Comparison of ENCODE assay signal across 8 cellular contexts in genomic region chr3:161305095-161305991, GRCh38.
A peak's percentile ranks its signal among the peaks of the same experiment; 100 is the strongest.
DNase-seq lines count a peak whose midpoint lies in the region; TF ChIP-seq lines count a peak whose summit lies in the region.

No MANE protein-coding gene starts in this region.

- H3K27me3 ChIP-seq in esophagus squamous epithelium (no peaks in the 10 kb centered on the region), suprapubic skin (no peaks in the 10 kb centered on the region)

- TF ChIP-seq CTCF in 22Rv1 (IDR thresholded peaks at IDR 0.05) (peak; percentile 86), GM10266 (IDR thresholded peaks at IDR 0.05; ENCODE audit: control insufficient read depth, insufficient read depth, low read depth, missing control alignments) (peak; percentile 45), esophagus squamous epithelium (IDR thresholded peaks at IDR 0.05) (peak; percentile 26 to 77 (median 58)), suprapubic skin (IDR thresholded peaks at IDR 0.05) (peak; percentile 23 to 56)

- TF ChIP-seq EP300 in suprapubic skin (IDR thresholded peaks at IDR 0.05), result no peak

- H3K4me1 ChIP-seq in esophagus squamous epithelium (no peaks in the 10 kb centered on the region), suprapubic skin (no peaks in the 10 kb centered on the region)

- H3K4me3 ChIP-seq in esophagus squamous epithelium (no peak overlapping the region), suprapubic skin (no peak overlapping the region)

- intact Hi-C loops in esophagus squamous epithelium (cut with DNase I), result no loop called here

- TF ChIP-seq POLR2A in esophagus squamous epithelium (IDR thresholded peaks at IDR 0.05) (no peak), suprapubic skin (IDR thresholded peaks at IDR 0.05) (no peak)

- 83 to 87% methylated on average over 2 of the region's 2 CpGs for WGBS in esophagus squamous epithelium, 2 donors
- WGBS in suprapubic skin, result 94% methylated on average over 2 of the region's 2 CpGs

- DNase-seq in GM10266 (ENCODE audit: extremely low spot score), result no peak
- DNase-seq in NOMO-1 treated with DMSO at 0.1 percent for 48 hours (lab: John Stamatoyannopoulos, UW; ENCODE audit: unreplicated experiment), result peak; percentile 53
- DNase-seq in esophagus squamous epithelium (lab: John Stamatoyannopoulos, UW), result no peak
- DNase-seq in suprapubic skin (ENCODE audit: low spot score in 2 of 2), result no peak
- no peak for DNase-seq in SHP77 treated with DMSO at 0.1 percent for 48 hours (lab: John Stamatoyannopoulos, UW)
- no peak for DNase-seq in KG1 (lab: John Stamatoyannopoulos, UW)
- DNase-seq in amniotic stem cell (lab: John Stamatoyannopoulos, UW), result no peak

- H3K27ac ChIP-seq in 22Rv1 (no peak overlapping the region), esophagus squamous epithelium (no peak overlapping the region), suprapubic skin (no peak overlapping the region)

- H3K36me3 ChIP-seq in esophagus squamous epithelium (no peaks in the 10 kb centered on the region), suprapubic skin (no peaks in the 10 kb centered on the region)

- H3K9me3 ChIP-seq in esophagus squamous epithelium (peaks cover 0 to 10% (median 0%) of the 10 kb centered on the region in 3 donors), suprapubic skin (no peaks in the 10 kb centered on the region)
